ENCODE assay signal across 1 cellular context in the genomic region with DNA sequence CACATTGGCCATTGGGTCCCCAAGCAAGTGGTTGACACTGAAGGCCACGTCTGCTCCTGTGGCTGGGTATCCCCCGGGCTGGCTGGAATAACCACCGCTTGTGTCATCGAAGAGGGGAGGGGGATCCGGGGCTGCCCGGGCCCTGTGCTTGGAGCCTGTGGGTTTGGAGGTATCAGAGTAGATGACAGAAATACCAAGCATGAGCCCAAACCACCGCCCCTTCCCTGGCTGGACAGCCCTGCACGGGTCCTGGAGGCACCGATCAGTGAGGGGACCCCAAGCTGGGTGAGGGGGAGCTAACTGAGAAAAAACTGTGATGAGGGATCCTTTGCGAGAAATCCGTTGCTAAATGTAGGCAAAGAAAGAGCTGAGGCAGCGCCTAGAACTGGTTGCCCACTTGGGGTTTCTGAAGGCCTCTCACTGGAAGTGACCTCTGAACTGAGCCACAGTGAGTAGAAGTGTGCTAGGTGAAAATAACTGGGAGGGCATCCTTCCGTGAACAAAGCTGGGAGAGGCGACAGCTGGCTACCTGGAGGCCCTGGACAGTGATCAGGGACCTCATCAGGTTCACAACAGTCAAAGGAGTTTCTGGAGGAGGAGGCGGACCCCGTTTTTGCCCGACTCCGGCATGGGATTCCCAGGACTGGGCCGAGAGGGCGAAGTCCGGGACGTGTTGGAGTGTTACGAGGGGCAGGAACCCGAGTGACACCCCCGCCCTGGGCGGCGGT.
TF ChIP-seq lines count a peak whose summit lies in the region.

No MANE protein-coding gene starts in this region.

TF ChIP-seq in HepG2, 621 proteins besides CTCF, POLR2A, EP300 and RAD21 (continued from another document):
- TF ChIP-seq BORCS8-MEF2B (CRISPR knock-in tag; IDR thresholded peaks at IDR 0.05) (no peak), CENPT (CRISPR knock-in tag; IDR thresholded peaks at IDR 0.05; ENCODE audit: low read depth) (no peak), ZFP82 (CRISPR knock-in tag; IDR thresholded peaks at IDR 0.05; ENCODE audit: borderline replicate concordance) (no peak), HNF4A (CRISPR knock-in tag; IDR thresholded peaks at IDR 0.05) (peak; percentile 55; the same call in 1 of the 2 replicates), ATF7-NPFF (CRISPR knock-in tag; IDR thresholded peaks at IDR 0.05; ENCODE audit: low read depth) (no peak), CENPX (CRISPR knock-in tag; IDR thresholded peaks at IDR 0.05) (no peak), ZSCAN31 (CRISPR knock-in tag; IDR thresholded peaks at IDR 0.05; ENCODE audit: low read depth) (peak; percentile 70; the same call in 1 of the 2 replicates), TCF7L2 (IDR thresholded peaks at IDR 0.05; ENCODE audit: low read depth, low read length) (no peak), CAMTA2 (CRISPR knock-in tag; IDR thresholded peaks at IDR 0.05; ENCODE audit: borderline replicate concordance) (0 out of 2 replicates have a peak, but pooled peaks have one; percentile 3), NR2F6 (IDR thresholded peaks at IDR 0.05) (peak; percentile 47), NR2F6 (CRISPR knock-in tag; IDR thresholded peaks at IDR 0.05) (no peak), HNF4G (IDR thresholded peaks at IDR 0.05; ENCODE audit: borderline replicate concordance, low read depth, low read length) (no peak; the same call in none of the 2 replicates), HNF4G (CRISPR knock-in tag; IDR thresholded peaks at IDR 0.05; ENCODE audit: borderline replicate concordance, low read depth) (0 out of 2 replicates have a peak, but pooled peaks have one; percentile 45), CCAR2 (optimal IDR thresholded peaks at IDR 0.05; ENCODE audit: low read depth, low read length) (no peak), LCORL (IDR thresholded peaks at IDR 0.05) (no peak), LCORL (CRISPR knock-in tag; IDR thresholded peaks at IDR 0.05) (0 out of 2 replicates have a peak, but pooled peaks have one; percentile 47), ZNF343 (CRISPR knock-in tag; IDR thresholded peaks at IDR 0.05) (no peak), BRCA1 (CRISPR knock-in tag; IDR thresholded peaks at IDR 0.05) (no peak), BRD4 (CRISPR knock-in tag; IDR thresholded peaks at IDR 0.05) (no peak), SALL2 (CRISPR knock-in tag; IDR thresholded peaks at IDR 0.05) (0 out of 2 replicates have a peak, but pooled peaks have one; percentile 36)
- TF ChIP-seq, protein P1, sequence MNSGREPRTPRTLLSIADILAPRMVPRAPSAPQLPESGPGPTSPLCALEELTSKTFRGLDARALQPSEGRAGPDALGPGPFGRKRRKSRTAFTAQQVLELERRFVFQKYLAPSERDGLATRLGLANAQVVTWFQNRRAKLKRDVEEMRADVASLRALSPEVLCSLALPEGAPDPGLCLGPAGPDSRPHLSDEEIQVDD (CRISPR knock-in tag; IDR thresholded peaks at IDR 0.05; ENCODE audit: borderline replicate concordance): peak; percentile 71; the same call in 1 of the 2 replicates
- TF ChIP-seq, protein P2, sequence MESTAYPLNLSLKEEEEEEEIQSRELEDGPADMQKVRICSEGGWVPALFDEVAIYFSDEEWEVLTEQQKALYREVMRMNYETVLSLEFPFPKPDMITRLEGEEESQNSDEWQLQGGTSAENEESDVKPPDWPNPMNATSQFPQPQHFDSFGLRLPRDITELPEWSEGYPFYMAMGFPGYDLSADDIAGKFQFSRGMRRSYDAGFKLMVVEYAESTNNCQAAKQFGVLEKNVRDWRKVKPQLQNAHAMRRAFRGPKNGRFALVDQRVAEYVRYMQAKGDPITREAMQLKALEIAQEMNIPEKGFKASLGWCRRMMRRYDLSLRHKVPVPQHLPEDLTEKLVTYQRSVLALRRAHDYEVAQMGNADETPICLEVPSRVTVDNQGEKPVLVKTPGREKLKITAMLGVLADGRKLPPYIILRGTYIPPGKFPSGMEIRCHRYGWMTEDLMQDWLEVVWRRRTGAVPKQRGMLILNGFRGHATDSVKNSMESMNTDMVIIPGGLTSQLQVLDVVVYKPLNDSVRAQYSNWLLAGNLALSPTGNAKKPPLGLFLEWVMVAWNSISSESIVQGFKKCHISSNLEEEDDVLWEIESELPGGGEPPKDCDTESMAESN (CRISPR knock-in tag; conservative IDR thresholded peaks at IDR 0.05): no peak
- TF ChIP-seq, protein P3, sequence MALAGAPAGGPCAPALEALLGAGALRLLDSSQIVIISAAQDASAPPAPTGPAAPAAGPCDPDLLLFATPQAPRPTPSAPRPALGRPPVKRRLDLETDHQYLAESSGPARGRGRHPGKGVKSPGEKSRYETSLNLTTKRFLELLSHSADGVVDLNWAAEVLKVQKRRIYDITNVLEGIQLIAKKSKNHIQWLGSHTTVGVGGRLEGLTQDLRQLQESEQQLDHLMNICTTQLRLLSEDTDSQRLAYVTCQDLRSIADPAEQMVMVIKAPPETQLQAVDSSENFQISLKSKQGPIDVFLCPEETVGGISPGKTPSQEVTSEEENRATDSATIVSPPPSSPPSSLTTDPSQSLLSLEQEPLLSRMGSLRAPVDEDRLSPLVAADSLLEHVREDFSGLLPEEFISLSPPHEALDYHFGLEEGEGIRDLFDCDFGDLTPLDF (CRISPR knock-in tag; IDR thresholded peaks at IDR 0.05): 0 out of 2 replicates have a peak, but pooled peaks have one; percentile 3
